ENCODE assay signal across 2 cellular contexts in the genomic region with DNA sequence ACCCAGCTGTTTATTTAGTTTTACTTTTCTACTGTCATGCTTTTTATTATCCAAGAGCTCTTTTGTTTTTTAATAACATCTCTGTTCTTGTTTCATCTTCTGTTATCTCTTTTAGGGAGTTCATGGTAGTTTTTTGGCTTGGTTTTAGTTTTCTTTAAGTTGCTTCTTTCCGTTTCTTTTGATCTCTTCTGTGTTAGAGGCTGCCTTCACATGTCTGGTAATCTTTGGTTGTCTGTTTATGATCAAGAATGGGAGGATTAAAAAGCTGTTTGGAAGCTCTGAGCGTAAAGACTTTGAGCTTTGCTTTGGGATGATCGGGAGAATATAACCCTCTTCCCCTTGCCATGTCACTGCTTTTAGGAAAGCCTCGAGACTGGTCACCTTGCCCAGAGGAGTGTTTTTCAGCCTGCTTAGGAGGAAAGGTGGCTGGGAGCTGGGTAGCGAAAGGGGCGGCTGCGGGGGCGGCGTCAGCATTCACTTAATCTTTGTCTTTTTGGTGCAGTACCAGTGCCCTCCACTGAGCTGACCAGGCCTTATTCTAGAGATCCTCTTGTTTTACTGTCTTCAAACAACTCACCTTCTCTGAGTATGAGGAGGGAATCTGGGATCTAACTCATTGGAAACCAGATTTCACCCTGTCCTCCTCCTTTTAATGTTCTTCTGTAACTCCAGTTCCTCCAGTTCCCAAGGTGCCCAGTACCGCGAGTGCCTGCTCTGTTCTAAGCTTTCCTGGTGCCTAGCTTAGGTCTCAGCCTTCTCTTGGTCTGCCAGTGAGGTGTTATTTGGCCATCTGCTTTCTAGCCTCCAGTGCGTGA.
TF ChIP-seq lines count a peak whose summit lies in the region.

No MANE protein-coding gene starts in this region.

TF ChIP-seq in GM12878, 131 proteins besides CTCF, POLR2A, EP300 and RAD21:
- TF ChIP-seq, protein P1, sequence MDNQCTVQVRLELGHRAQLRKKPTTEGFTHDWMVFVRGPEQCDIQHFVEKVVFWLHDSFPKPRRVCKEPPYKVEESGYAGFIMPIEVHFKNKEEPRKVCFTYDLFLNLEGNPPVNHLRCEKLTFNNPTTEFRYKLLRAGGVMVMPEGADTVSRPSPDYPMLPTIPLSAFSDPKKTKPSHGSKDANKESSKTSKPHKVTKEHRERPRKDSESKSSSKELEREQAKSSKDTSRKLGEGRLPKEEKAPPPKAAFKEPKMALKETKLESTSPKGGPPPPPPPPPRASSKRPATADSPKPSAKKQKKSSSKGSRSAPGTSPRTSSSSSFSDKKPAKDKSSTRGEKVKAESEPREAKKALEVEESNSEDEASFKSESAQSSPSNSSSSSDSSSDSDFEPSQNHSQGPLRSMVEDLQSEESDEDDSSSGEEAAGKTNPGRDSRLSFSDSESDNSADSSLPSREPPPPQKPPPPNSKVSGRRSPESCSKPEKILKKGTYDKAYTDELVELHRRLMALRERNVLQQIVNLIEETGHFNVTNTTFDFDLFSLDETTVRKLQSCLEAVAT (IDR thresholded peaks at IDR 0.05), result 0 out of 2 replicates have a peak, but pooled peaks have one; percentile 46
- TF ChIP-seq SPI1 (IDR thresholded peaks at IDR 0.05; ENCODE audit: borderline replicate concordance, insufficient read depth, low read depth, low read length), result no peak
- no peak for TF ChIP-seq RBBP5 (conservative IDR thresholded peaks at IDR 0.05)
- TF ChIP-seq, protein P2, sequence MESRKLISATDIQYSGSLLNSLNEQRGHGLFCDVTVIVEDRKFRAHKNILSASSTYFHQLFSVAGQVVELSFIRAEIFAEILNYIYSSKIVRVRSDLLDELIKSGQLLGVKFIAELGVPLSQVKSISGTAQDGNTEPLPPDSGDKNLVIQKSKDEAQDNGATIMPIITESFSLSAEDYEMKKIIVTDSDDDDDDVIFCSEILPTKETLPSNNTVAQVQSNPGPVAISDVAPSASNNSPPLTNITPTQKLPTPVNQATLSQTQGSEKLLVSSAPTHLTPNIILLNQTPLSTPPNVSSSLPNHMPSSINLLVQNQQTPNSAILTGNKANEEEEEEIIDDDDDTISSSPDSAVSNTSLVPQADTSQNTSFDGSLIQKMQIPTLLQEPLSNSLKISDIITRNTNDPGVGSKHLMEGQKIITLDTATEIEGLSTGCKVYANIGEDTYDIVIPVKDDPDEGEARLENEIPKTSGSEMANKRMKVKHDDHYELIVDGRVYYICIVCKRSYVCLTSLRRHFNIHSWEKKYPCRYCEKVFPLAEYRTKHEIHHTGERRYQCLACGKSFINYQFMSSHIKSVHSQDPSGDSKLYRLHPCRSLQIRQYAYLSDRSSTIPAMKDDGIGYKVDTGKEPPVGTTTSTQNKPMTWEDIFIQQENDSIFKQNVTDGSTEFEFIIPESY (IDR thresholded peaks at IDR 0.05), result peak; percentile 92
TF ChIP-seq in GM12878: peak in this region for 2.

TF ChIP-seq in liver, 16 proteins besides CTCF, POLR2A, EP300 and RAD21:
- TF ChIP-seq HNF4A (conservative IDR thresholded peaks at IDR 0.05) (no peak), EGR1 (IDR thresholded peaks at IDR 0.05; ENCODE audit: low read depth in 2 of 2) (peak in 1 of 2 donors; percentile 82), HNF4G (IDR thresholded peaks at IDR 0.05) (no peak)
